In genomic region chr10:30007406-30007805, GRCh38 we compare ENCODE assay signal across 2 cellular contexts.
TF ChIP-seq lines count a peak whose summit lies in the region.

No MANE protein-coding gene starts in this region.

TF ChIP-seq in GM23338, 12 proteins besides CTCF, POLR2A, EP300 and RAD21 (continued from another document):
- TF ChIP-seq ETS1 (IDR thresholded peaks at IDR 0.05) = no peak

TF ChIP-seq in IMR-90, 13 proteins besides CTCF, POLR2A, EP300 and RAD21 (continued from another document):
- no peak for TF ChIP-seq USF2 (IDR thresholded peaks at IDR 0.05; ENCODE audit: low read depth, low read length)
- no peak for TF ChIP-seq CHD1 (IDR thresholded peaks at IDR 0.05; ENCODE audit: low read depth, low read length)
- no peak for TF ChIP-seq RCOR1 (IDR thresholded peaks at IDR 0.05; ENCODE audit: insufficient replicate concordance, low read length)
- no peak for TF ChIP-seq NFE2L2 (IDR thresholded peaks at IDR 0.05; ENCODE audit: low read depth, low read length)
- TF ChIP-seq MXI1 (IDR thresholded peaks at IDR 0.05; ENCODE audit: borderline replicate concordance, low read depth, low read length) = no peak
- no peak for TF ChIP-seq FOS (IDR thresholded peaks at IDR 0.05; ENCODE audit: low read depth, low read length)
- TF ChIP-seq MAZ (IDR thresholded peaks at IDR 0.05; ENCODE audit: borderline replicate concordance, low read depth, low read length) = no peak
